In the genomic region with DNA sequence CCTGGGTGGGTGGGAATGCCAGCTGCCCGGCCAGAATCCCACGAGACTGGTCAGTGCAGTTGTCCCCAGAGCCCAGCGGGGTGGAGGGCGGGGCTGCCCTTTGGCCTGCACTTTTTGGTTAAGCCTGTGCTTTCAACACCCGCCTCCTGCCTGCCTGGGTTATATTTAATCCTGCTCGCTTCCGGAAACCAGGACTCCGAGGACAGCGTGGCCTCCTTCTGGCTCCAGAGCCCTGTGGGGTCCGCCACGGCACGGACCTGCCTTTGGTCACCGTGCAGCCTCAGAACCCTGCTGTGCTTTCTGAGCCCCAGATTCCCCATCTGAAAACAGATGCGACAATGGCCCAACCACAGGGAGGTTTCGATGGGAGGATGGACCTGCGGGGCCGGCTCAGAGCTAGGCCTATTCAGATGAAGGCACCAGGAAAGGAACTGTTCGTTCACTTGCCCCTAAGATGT, we compare ENCODE assay signal across 17 cellular contexts. TPM values are rescaled to one million over a fixed set of nuclear protein-coding genes. Genes with fewer than 3 reads are reported as not detected.
DNase-seq lines count a peak whose midpoint lies in the region; ATAC-seq and TF ChIP-seq lines count a peak whose summit lies in the region.
"Had no signal": no experiment of that assay in that cellular context is flagged by ENCODE, and none has a peak within 500 bp of the region (broad histone marks: within the 10 kb centered on the region; RNA-seq: fewer than 3 reads in every experiment).

No MANE protein-coding gene starts in this region.

- DNase-seq in Calu3 (peak; percentile 43), MV-4-11 (lab: John Stamatoyannopoulos, UW) (peak; percentile 86), dorsolateral prefrontal cortex (peak in 1 of 10 donors; percentile 22), NCI-H82 treated with DMSO at 0.1 percent for 48 hours (lab: John Stamatoyannopoulos, UW; ENCODE audit: unreplicated experiment) (no peak), thyroid gland (no peak)
- DNase-seq in effector memory CD4-positive, alpha-beta T cell = no peak
- DNase-seq: activated B cell treated with CpG ODN at 0.5 μM for 24 hours; activated effector memory CD4-positive, alpha-beta T cell treated with anti-CD3 and anti-CD28 coated beads, Interleukin-2, amount 50 U/mL, for 16 hours; glutamatergic neuron; NCI-H187 treated with DMSO at 0.1 percent for 48 hours; stimulated activated CD4-positive, alpha-beta T cell treated with anti-CD3 and anti-CD28 coated beads, Interleukin-12 subunit alpha, Interleukin-12 subunit beta, amount 100 ng/mL, for 4 hours; stimulated activated naive CD8-positive, alpha-beta T cell treated with anti-CD3 and anti-CD28 coated beads, Interleukin-15, Interleukin-2, amounts not matched to agents 100 U/mL and 50 U/mL, for 24 hours; SW 1271 had no signal

- intact Hi-C loops in Calu3 (cut with micrococcal nuclease; ENCODE audit: unreplicated experiment) (loop anchor here (2.0 kb wide), 1 partner anchor 28 kb away; no protein-coding TSS in a partner anchor), dorsolateral prefrontal cortex (cut with DNase I) (no loop called here), thyroid gland (cut with DNase I) (no loop called here)

- no peak overlapping the region for H3K27ac Mint-ChIP-seq in Calu3 (ENCODE audit: unreplicated experiment)
- H3K27ac Mint-ChIP-seq: activated B cell treated with CpG ODN at 0.5 μM for 24 hours had no signal

- H3K4me3 Mint-ChIP-seq in Calu3 (ENCODE audit: low read depth, unreplicated experiment) = no peak overlapping the region
- H3K4me3 Mint-ChIP-seq: activated B cell treated with CpG ODN at 0.5 μM for 24 hours had no signal

- no peak for TF ChIP-seq CTCF in Calu3 (IDR thresholded peaks at IDR 0.05; ENCODE audit: unreplicated experiment)
- no peak for TF ChIP-seq CTCF in dorsolateral prefrontal cortex (IDR thresholded peaks at IDR 0.05 in 54 of 56, conservative IDR thresholded peaks at IDR 0.05 in 2 of 56; ENCODE audit: low read depth in 1 of 56, partially characterized antibody in 56 of 56)
- TF ChIP-seq CTCF in thyroid gland (IDR thresholded peaks at IDR 0.05) = no peak

- H3K9me3 ChIP-seq in mucosa of rectum (ENCODE audit: control insufficient read depth in 2 of 2, low read length in 2 of 2) (no peaks in the 10 kb centered on the region), thyroid gland (no peaks in the 10 kb centered on the region)
- no peaks in the 10 kb centered on the region for H3K9me3 ChIP-seq in effector memory CD4-positive, alpha-beta T cell (ENCODE audit: control insufficient read depth, low read length)
- H3K9me3 ChIP-seq: esophagus muscularis mucosa had no signal

- H3K36me3 ChIP-seq in mucosa of rectum (ENCODE audit: control insufficient read depth in 2 of 2, insufficient read depth in 2 of 2, low read length in 2 of 2) = no peaks in the 10 kb centered on the region
- no peaks in the 10 kb centered on the region for H3K36me3 ChIP-seq in effector memory CD4-positive, alpha-beta T cell (ENCODE audit: control insufficient read depth, insufficient read depth, low read length)
- H3K36me3 ChIP-seq in thyroid gland = no peaks in the 10 kb centered on the region
- H3K36me3 ChIP-seq: esophagus muscularis mucosa had no signal

- 88 to 89% methylated on average over 14 to 16 of the region's 18 CpGs for WGBS in thyroid gland, 2 donors

- peak overlapping the region in 1 of 2 donors; percentile 34 for H3K9ac ChIP-seq in mucosa of rectum (ENCODE audit: low read depth in 1 of 2, low read length in 2 of 2)
- H3K9ac ChIP-seq: parathyroid adenoma had no signal

- no peak for TF ChIP-seq POLR2A in thyroid gland (IDR thresholded peaks at IDR 0.05)

- ATAC-seq in HG02678 (IDR thresholded peaks at IDR 0.05; ENCODE audit: unreplicated experiment) = no peak
- ATAC-seq: stimulated activated naive CD8-positive, alpha-beta T cell treated with anti-CD3 and anti-CD28 coated beads, Interleukin-15, Interleukin-2, amounts not matched to agents 100 U/mL and 50 U/mL, for 24 hours had no signal

- no peaks in the 10 kb centered on the region for H3K9me3 Mint-ChIP-seq in Calu3 (ENCODE audit: low read depth, unreplicated experiment)
- H3K9me3 Mint-ChIP-seq: activated B cell treated with CpG ODN at 0.5 μM for 24 hours had no signal

- H3K4me3 ChIP-seq in dorsolateral prefrontal cortex = no peak overlapping the region
- no peak overlapping the region for H3K4me3 ChIP-seq in mucosa of rectum (ENCODE audit: low read length in 2 of 2)
- H3K4me3 ChIP-seq in effector memory CD4-positive, alpha-beta T cell (ENCODE audit: insufficient read depth, low read depth, low read length, poor library complexity, severe bottlenecking) = no peak overlapping the region
- no peak overlapping the region for H3K4me3 ChIP-seq in thyroid gland (replicated peaks in 1 of 3)
- H3K4me3 ChIP-seq: esophagus muscularis mucosa had no signal

- H3K4me1 Mint-ChIP-seq in Calu3 (ENCODE audit: low read depth, unreplicated experiment) = peaks cover 24% of the 10 kb centered on the region
- H3K4me1 Mint-ChIP-seq: activated B cell treated with CpG ODN at 0.5 μM for 24 hours had no signal

- peaks cover 39 to 42% of the 10 kb centered on the region in 2 donors for H3K4me1 ChIP-seq in mucosa of rectum (ENCODE audit: control insufficient read depth in 2 of 2, insufficient read depth in 2 of 2, low read length in 2 of 2)
- H3K4me1 ChIP-seq in effector memory CD4-positive, alpha-beta T cell (ENCODE audit: control insufficient read depth, insufficient read depth, low read length, poor library complexity, severe bottlenecking) = no peaks in the 10 kb centered on the region
- H3K4me1 ChIP-seq in thyroid gland = peaks cover 17 to 42% of the 10 kb centered on the region in 2 donors
- H3K4me1 ChIP-seq: parathyroid adenoma had no signal

- no peaks in the 10 kb centered on the region for H3K27me3 ChIP-seq in dorsolateral prefrontal cortex
- no peaks in the 10 kb centered on the region for H3K27me3 ChIP-seq in mucosa of rectum (ENCODE audit: control insufficient read depth in 2 of 2, insufficient read depth in 2 of 2, low read length in 2 of 2)
- no peaks in the 10 kb centered on the region for H3K27me3 ChIP-seq in effector memory CD4-positive, alpha-beta T cell (replicated peaks; ENCODE audit: control insufficient read depth, insufficient read depth, low read length, poor library complexity, severe bottlenecking)
- no peaks in the 10 kb centered on the region for H3K27me3 ChIP-seq in thyroid gland
- H3K27me3 ChIP-seq: esophagus muscularis mucosa had no signal

- H3K27me3 Mint-ChIP-seq in Calu3 (ENCODE audit: unreplicated experiment) = no peaks in the 10 kb centered on the region

- CTCF ChIA-PET in Calu3 (lab: Charles Lee) = interaction anchor here (0.5 kb wide), 1 partner anchor 13 kb away, joined by 3 read pairs; no protein-coding TSS in a partner anchor

- no TSS peak for BruUV-seq in Calu3 (replicated peaks; lab: Mats Ljungman, UMichigan)

- peaks cover 4% of the 10 kb centered on the region for H3K36me3 Mint-ChIP-seq in Calu3 (ENCODE audit: insufficient read depth, unreplicated experiment)

- H3K27ac ChIP-seq in dorsolateral prefrontal cortex (peak overlapping the region in 37 of 59 donors; percentile 1 to 72 (median 40)), mucosa of rectum (ENCODE audit: low read depth in 2 of 2, low read length in 2 of 2) (peak overlapping the region; percentile 48 to 97), thyroid gland (no peak overlapping the region)
- H3K27ac ChIP-seq in effector memory CD4-positive, alpha-beta T cell (ENCODE audit: insufficient read depth, low read length, poor library complexity, severe bottlenecking) = no peak overlapping the region
- H3K27ac ChIP-seq: esophagus muscularis mucosa, parathyroid adenoma had no signal

RNA-seq across cellular contexts. Expression of a gene that starts 29.4 kb away (rescaled TPM):
- total RNA-seq in Calu3 (2022) (17.4 and 17.7 TPM in 2 replicates), dorsolateral prefrontal cortex (10 to 100 TPM; 46.1 to 81.3 (median 61.4) TPM), thyroid gland (10 to 100 TPM; 37.1 to 73.2 (median 50.6) TPM)

RNA-seq across cellular contexts. Expression of a gene that starts 37.2 kb away (rescaled TPM):
- 9.2 and 13.2 TPM in 2 replicates for total RNA-seq in Calu3 (2022)
- total RNA-seq in dorsolateral prefrontal cortex = 10 to 100 TPM in 38 of 120 experiments, 1 to 10 TPM in 82; 5.0 to 12.2 (median 9.0) TPM
- total RNA-seq in thyroid gland = 10 to 100 TPM; 11.7 to 31.3 (median 22.1) TPM

RNA-seq across cellular contexts. Expression of a gene that starts 43.5 kb away (rescaled TPM):
- 31.7 and 33.1 TPM in 2 replicates for total RNA-seq in Calu3 (2022)
- total RNA-seq in dorsolateral prefrontal cortex = 100 to 1,000 TPM in 7 of 120 experiments, 10 to 100 TPM in 113; 52.0 to 117 (median 80.0) TPM
- 10 to 100 TPM; 70.5 to 93.9 (median 76.2) TPM for total RNA-seq in thyroid gland

RNA-seq across cellular contexts. Expression of a gene that starts 59.5 kb away (rescaled TPM):
- total RNA-seq in Calu3 (2022) = 365 and 600 TPM in 2 replicates
- 10 to 100 TPM in 1 of 120 experiments, 1 to 10 TPM in 41, under 1 TPM in 16, not detected in 62; 0.37 to 12.9 (median 1.8) TPM for total RNA-seq in dorsolateral prefrontal cortex
- total RNA-seq in thyroid gland = under 1 TPM in 1 of 4 donors, not detected in 3; 0.56 TPM
- total RNA-seq: activated B cell treated with CpG ODN at 0.5 μM for 24 hours had no signal

Comparison
In these comparisons a context has a peak if more than half of its experiments do, and no peak if none do; other contexts are left out.
1. DNase-seq: peak in Calu3 (single experiment) and MV-4-11 (single experiment); none in NCI-H82 treated with DMSO at 0.1 percent for 48 hours (single experiment), effector memory CD4-positive, alpha-beta T cell (0 of 3) and thyroid gland (0 of 2).
2. H3K27ac ChIP-seq: peak in dorsolateral prefrontal cortex (37 of 59) and mucosa of rectum (2 of 2); none in effector memory CD4-positive, alpha-beta T cell (single experiment) and thyroid gland (0 of 3).